In genomic region chr5:146533260-146533857, GRCh38 we compare ENCODE assay signal across 1 cellular context.
TF ChIP-seq lines count a peak whose summit lies in the region.

No MANE protein-coding gene starts in this region.

TF ChIP-seq in GM23338, 12 proteins besides CTCF, POLR2A, EP300 and RAD21 (continued from another document):
- TF ChIP-seq, protein P1, sequence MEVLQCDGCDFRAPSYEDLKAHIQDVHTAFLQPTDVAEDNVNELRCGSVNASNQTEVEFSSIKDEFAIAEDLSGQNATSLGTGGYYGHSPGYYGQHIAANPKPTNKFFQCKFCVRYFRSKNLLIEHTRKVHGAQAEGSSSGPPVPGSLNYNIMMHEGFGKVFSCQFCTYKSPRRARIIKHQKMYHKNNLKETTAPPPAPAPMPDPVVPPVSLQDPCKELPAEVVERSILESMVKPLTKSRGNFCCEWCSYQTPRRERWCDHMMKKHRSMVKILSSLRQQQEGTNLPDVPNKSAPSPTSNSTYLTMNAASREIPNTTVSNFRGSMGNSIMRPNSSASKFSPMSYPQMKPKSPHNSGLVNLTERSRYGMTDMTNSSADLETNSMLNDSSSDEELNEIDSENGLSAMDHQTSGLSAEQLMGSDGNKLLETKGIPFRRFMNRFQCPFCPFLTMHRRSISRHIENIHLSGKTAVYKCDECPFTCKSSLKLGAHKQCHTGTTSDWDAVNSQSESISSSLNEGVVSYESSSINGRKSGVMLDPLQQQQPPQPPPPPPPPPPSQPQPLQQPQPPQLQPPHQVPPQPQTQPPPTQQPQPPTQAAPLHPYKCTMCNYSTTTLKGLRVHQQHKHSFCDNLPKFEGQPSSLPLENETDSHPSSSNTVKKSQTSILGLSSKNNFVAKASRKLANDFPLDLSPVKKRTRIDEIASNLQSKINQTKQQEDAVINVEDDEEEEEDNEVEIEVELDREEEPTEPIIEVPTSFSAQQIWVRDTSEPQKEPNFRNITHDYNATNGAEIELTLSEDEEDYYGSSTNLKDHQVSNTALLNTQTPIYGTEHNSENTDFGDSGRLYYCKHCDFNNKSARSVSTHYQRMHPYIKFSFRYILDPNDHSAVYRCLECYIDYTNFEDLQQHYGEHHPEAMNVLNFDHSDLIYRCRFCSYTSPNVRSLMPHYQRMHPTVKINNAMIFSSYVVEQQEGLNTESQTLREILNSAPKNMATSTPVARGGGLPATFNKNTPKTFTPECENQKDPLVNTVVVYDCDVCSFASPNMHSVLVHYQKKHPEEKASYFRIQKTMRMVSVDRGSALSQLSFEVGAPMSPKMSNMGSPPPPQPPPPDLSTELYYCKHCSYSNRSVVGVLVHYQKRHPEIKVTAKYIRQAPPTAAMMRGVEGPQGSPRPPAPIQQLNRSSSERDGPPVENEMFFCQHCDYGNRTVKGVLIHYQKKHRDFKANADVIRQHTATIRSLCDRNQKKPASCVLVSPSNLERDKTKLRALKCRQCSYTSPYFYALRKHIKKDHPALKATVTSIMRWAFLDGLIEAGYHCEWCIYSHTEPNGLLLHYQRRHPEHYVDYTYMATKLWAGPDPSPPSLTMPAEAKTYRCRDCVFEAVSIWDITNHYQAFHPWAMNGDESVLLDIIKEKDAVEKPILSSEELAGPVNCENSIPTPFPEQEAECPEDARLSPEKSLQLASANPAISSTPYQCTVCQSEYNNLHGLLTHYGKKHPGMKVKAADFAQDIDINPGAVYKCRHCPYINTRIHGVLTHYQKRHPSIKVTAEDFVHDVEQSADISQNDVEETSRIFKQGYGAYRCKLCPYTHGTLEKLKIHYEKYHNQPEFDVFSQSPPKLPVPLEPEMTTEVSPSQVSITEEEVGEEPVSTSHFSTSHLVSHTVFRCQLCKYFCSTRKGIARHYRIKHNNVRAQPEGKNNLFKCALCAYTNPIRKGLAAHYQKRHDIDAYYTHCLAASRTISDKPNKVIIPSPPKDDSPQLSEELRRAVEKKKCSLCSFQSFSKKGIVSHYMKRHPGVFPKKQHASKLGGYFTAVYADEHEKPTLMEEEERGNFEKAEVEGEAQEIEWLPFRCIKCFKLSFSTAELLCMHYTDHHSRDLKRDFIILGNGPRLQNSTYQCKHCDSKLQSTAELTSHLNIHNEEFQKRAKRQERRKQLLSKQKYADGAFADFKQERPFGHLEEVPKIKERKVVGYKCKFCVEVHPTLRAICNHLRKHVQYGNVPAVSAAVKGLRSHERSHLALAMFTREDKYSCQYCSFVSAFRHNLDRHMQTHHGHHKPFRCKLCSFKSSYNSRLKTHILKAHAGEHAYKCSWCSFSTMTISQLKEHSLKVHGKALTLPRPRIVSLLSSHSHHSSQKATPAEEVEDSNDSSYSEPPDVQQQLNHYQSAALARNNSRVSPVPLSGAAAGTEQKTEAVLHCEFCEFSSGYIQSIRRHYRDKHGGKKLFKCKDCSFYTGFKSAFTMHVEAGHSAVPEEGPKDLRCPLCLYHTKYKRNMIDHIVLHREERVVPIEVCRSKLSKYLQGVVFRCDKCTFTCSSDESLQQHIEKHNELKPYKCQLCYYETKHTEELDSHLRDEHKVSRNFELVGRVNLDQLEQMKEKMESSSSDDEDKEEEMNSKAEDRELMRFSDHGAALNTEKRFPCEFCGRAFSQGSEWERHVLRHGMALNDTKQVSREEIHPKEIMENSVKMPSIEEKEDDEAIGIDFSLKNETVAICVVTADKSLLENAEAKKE (CRISPR knock-in tag; IDR thresholded peaks at IDR 0.05): no peak
- TF ChIP-seq JUNB (IDR thresholded peaks at IDR 0.05; ENCODE audit: unreplicated experiment): no peak
- no peak for TF ChIP-seq NANOG (IDR thresholded peaks at IDR 0.05; ENCODE audit: borderline replicate concordance)
- TF ChIP-seq ZNF331 (CRISPR knock-in tag; IDR thresholded peaks at IDR 0.05; ENCODE audit: low read depth): no peak
